9 cellular contexts compared by ENCODE assay signal in genomic region chr17:64442550-64442971, GRCh38. TPM values are rescaled to one million over a fixed set of nuclear protein-coding genes. Genes with fewer than 3 reads are reported as not detected.
DNase-seq lines count a peak whose midpoint lies in the region; ATAC-seq, FAIRE-seq and TF ChIP-seq lines count a peak whose summit lies in the region.
"Had no signal": no experiment of that assay in that cellular context is flagged by ENCODE, and none has a peak within 500 bp of the region (broad histone marks: within the 10 kb centered on the region; RNA-seq: fewer than 3 reads in every experiment).

No MANE protein-coding gene starts in this region.

- intact Hi-C loops in activated CD4-positive, alpha-beta T cell treated with anti-CD3 and anti-CD28 coated beads for 36 hours (cut with DNase I, micrococcal nuclease) = no loop called here
- intact Hi-C loops in left ventricle myocardium inferior (cut with micrococcal nuclease) = no loop called here

- no peak overlapping the region for H3K4me3 Mint-ChIP-seq in activated CD4-positive, alpha-beta T cell treated with anti-CD3 and anti-CD28 coated beads for 36 hours
- peak overlapping the region; percentile 82 for H3K4me3 Mint-ChIP-seq in T-helper 2 cell treated with Interferon-gamma antibody and Interleukin-4, amounts not matched to agents 5 μg/mL and 100 μg/mL, for 36 hours
- H3K4me3 Mint-ChIP-seq in stimulated activated memory B cell treated with anti-CD40 and anti-IgM and Interleukin-4, amounts not matched to agents 10 μg/mL and 1 μg/mL and 100 μg/mL, for 72 hours = no peak overlapping the region

- no peak for TF ChIP-seq CTCF in left ventricle myocardium inferior (IDR thresholded peaks at IDR 0.05; ENCODE audit: borderline replicate concordance)

- no peak for DNase-seq in activated CD4-positive, alpha-beta T cell treated with anti-CD3 and anti-CD28 coated beads for 36 hours
- DNase-seq in activated CD4-positive, alpha-beta T cell treated with anti-CD3 and anti-CD28 coated beads, Interleukin-2, amount 50 U/mL, for 1 hour = no peak
- no peak for DNase-seq in T-helper 2 cell treated with Interferon-gamma antibody and Interleukin-4, amounts not matched to agents 5 μg/mL and 100 μg/mL, for 36 hours (ENCODE audit: low spot score)
- DNase-seq in left ventricle myocardium inferior (no peak), NCI-H2227 (lab: John Stamatoyannopoulos, UW; ENCODE audit: unreplicated experiment) (no peak), frontal cortex (ENCODE audit: low spot score in 2 of 2) (no peak)

- H3K27ac ChIP-seq in left ventricle myocardium inferior (replicated peaks) = peak overlapping the region; percentile 59

- POLR2A ChIA-PET in activated CD4-positive, alpha-beta T cell treated with anti-CD3 and anti-CD28 coated beads for 36 hours (lab: Charles Lee) = no interaction called here

- peaks cover 10% of the 10 kb centered on the region for H3K4me1 ChIP-seq in left ventricle myocardium inferior

- H3K4me3 ChIP-seq in left ventricle myocardium inferior = no peak overlapping the region

- H3K27ac Mint-ChIP-seq in activated CD4-positive, alpha-beta T cell treated with anti-CD3 and anti-CD28 coated beads for 36 hours = peak overlapping the region; percentile 61
- peak overlapping the region; percentile 90 for H3K27ac Mint-ChIP-seq in T-helper 2 cell treated with Interferon-gamma antibody and Interleukin-4, amounts not matched to agents 5 μg/mL and 100 μg/mL, for 36 hours
- peak overlapping the region; percentile 39 for H3K27ac Mint-ChIP-seq in stimulated activated memory B cell treated with anti-CD40 and anti-IgM and Interleukin-4, amounts not matched to agents 10 μg/mL and 1 μg/mL and 100 μg/mL, for 72 hours

- peaks cover 20% of the 10 kb centered on the region for H3K4me1 Mint-ChIP-seq in activated CD4-positive, alpha-beta T cell treated with anti-CD3 and anti-CD28 coated beads for 36 hours
- H3K4me1 Mint-ChIP-seq in T-helper 2 cell treated with Interferon-gamma antibody and Interleukin-4, amounts not matched to agents 5 μg/mL and 100 μg/mL, for 36 hours (ENCODE audit: low read depth) = peaks cover 28% of the 10 kb centered on the region
- H3K4me1 Mint-ChIP-seq in stimulated activated memory B cell treated with anti-CD40 and anti-IgM and Interleukin-4, amounts not matched to agents 10 μg/mL and 1 μg/mL and 100 μg/mL, for 72 hours = peaks cover 12% of the 10 kb centered on the region

- ATAC-seq in activated CD4-positive, alpha-beta T cell treated with anti-CD3 and anti-CD28 coated beads for 36 hours = peak; percentile 28
- ATAC-seq in stimulated activated memory B cell treated with anti-CD40 and anti-IgM and Interleukin-4, amounts not matched to agents 10 μg/mL and 1 μg/mL and 100 μg/mL, for 72 hours = peak; percentile 43
- no peak for ATAC-seq in GM19328 (IDR thresholded peaks at IDR 0.05; ENCODE audit: unreplicated experiment)

- peaks cover 19% of the 10 kb centered on the region for H3K9me3 ChIP-seq in left ventricle myocardium inferior (replicated peaks)

- CTCF ChIA-PET in activated CD4-positive, alpha-beta T cell treated with anti-CD3 and anti-CD28 coated beads for 36 hours (lab: Charles Lee) = interaction anchor here (0.7 kb wide), 1 partner anchor 12 kb away, joined by 3 read pairs; no protein-coding TSS in a partner anchor

- H3K36me3 ChIP-seq in left ventricle myocardium inferior = peaks cover 7% of the 10 kb centered on the region

- no peaks in the 10 kb centered on the region for H3K27me3 ChIP-seq in left ventricle myocardium inferior (ENCODE audit: low read depth)

- H3K27me3 Mint-ChIP-seq in activated CD4-positive, alpha-beta T cell treated with anti-CD3 and anti-CD28 coated beads for 36 hours = no peaks in the 10 kb centered on the region
- H3K27me3 Mint-ChIP-seq in T-helper 2 cell treated with Interferon-gamma antibody and Interleukin-4, amounts not matched to agents 5 μg/mL and 100 μg/mL, for 36 hours (ENCODE audit: low read depth) = no peaks in the 10 kb centered on the region
- no peaks in the 10 kb centered on the region for H3K27me3 Mint-ChIP-seq in stimulated activated memory B cell treated with anti-CD40 and anti-IgM and Interleukin-4, amounts not matched to agents 10 μg/mL and 1 μg/mL and 100 μg/mL, for 72 hours

- peaks cover 19% of the 10 kb centered on the region for H3K9me3 Mint-ChIP-seq in activated CD4-positive, alpha-beta T cell treated with anti-CD3 and anti-CD28 coated beads for 36 hours (ENCODE audit: low read depth)
- H3K9me3 Mint-ChIP-seq in T-helper 2 cell treated with Interferon-gamma antibody and Interleukin-4, amounts not matched to agents 5 μg/mL and 100 μg/mL, for 36 hours = peaks cover 23% of the 10 kb centered on the region
- H3K9me3 Mint-ChIP-seq in stimulated activated memory B cell treated with anti-CD40 and anti-IgM and Interleukin-4, amounts not matched to agents 10 μg/mL and 1 μg/mL and 100 μg/mL, for 72 hours = peaks cover 15% of the 10 kb centered on the region

- no peak for FAIRE-seq in frontal cortex (lab: Jason Lieb, UNC)

- H3K36me3 Mint-ChIP-seq in activated CD4-positive, alpha-beta T cell treated with anti-CD3 and anti-CD28 coated beads for 36 hours (ENCODE audit: low read depth) = peaks cover 6% of the 10 kb centered on the region
- peaks cover 13% of the 10 kb centered on the region for H3K36me3 Mint-ChIP-seq in T-helper 2 cell treated with Interferon-gamma antibody and Interleukin-4, amounts not matched to agents 5 μg/mL and 100 μg/mL, for 36 hours (ENCODE audit: low read depth)
- peaks cover 21% of the 10 kb centered on the region for H3K36me3 Mint-ChIP-seq in stimulated activated memory B cell treated with anti-CD40 and anti-IgM and Interleukin-4, amounts not matched to agents 10 μg/mL and 1 μg/mL and 100 μg/mL, for 72 hours

RNA-seq across cellular contexts. Expression of gene MILR1, which starts 6.4 kb away (rescaled TPM):
- under 1 TPM in 1 of 2 experiments, not detected in 1; 0.30 TPM for total RNA-seq in activated CD4-positive, alpha-beta T cell treated with anti-CD3 and anti-CD28 coated beads for 36 hours
- total RNA-seq in left ventricle myocardium inferior (2.5 TPM), frontal cortex (0.82 TPM)
- total RNA-seq: A673 had no signal

RNA-seq across cellular contexts. Expression of gene PECAM1, which starts 51.9 kb away (rescaled TPM):
- total RNA-seq in activated CD4-positive, alpha-beta T cell treated with anti-CD3 and anti-CD28 coated beads for 36 hours = 10 to 100 TPM in 1 of 2 experiments, 1 to 10 TPM in 1; 9.9 to 13.5 TPM
- total RNA-seq in left ventricle myocardium inferior (106 TPM), frontal cortex (6.9 TPM)

RNA-seq across cellular contexts. Expression of gene POLG2, which starts 54.3 kb away (rescaled TPM):
- total RNA-seq in activated CD4-positive, alpha-beta T cell treated with anti-CD3 and anti-CD28 coated beads for 36 hours = 10 to 100 TPM; 26.9 to 30.2 TPM
- total RNA-seq in left ventricle myocardium inferior (9.7 TPM), frontal cortex (13.5 TPM)

Comparison
In these comparisons a context has a peak if more than half of its experiments do, and no peak if none do; other contexts are left out.
1. H3K27ac Mint-ChIP-seq: peak in every context shown above with its lines; median percentile 90 in T-helper 2 cell treated with Interferon-gamma antibody and Interleukin-4, amounts not matched to agents 5 μg/mL and 100 μg/mL, for 36 hours; 61 in activated CD4-positive, alpha-beta T cell treated with anti-CD3 and anti-CD28 coated beads for 36 hours; 39 in stimulated activated memory B cell treated with anti-CD40 and anti-IgM and Interleukin-4, amounts not matched to agents 10 μg/mL and 1 μg/mL and 100 μg/mL, for 72 hours.